18 cellular contexts compared by ENCODE assay signal in genomic region chr9:101514056-101514455, GRCh38. TPM values are rescaled to one million over a fixed set of nuclear protein-coding genes. Genes with fewer than 3 reads are reported as not detected.
DNase-seq lines count a peak whose midpoint lies in the region; ATAC-seq and TF ChIP-seq lines count a peak whose summit lies in the region.
"Had no signal": no experiment of that assay in that cellular context is flagged by ENCODE, and none has a peak within 500 bp of the region (broad histone marks: within the 10 kb centered on the region; RNA-seq: fewer than 3 reads in every experiment).

No MANE protein-coding gene starts in this region.

- TF ChIP-seq CTCF in RWPE2 (IDR thresholded peaks at IDR 0.05; ENCODE audit: poor library complexity, severe bottlenecking): no peak
- no peak for TF ChIP-seq CTCF in epithelial cell of proximal tubule (conservative IDR thresholded peaks at IDR 0.05; ENCODE audit: low read depth, low read length)
- no peak for TF ChIP-seq CTCF in Calu3 (IDR thresholded peaks at IDR 0.05; ENCODE audit: unreplicated experiment)

- CTCF ChIA-PET in Calu3 (lab: Charles Lee): no interaction called here

- H2BK120ac ChIP-seq in mesendoderm (ENCODE audit: low read depth, low read length): no peak overlapping the region

- H3K9me3 Mint-ChIP-seq in Calu3 (ENCODE audit: low read depth, unreplicated experiment): no peaks in the 10 kb centered on the region
- H3K9me3 Mint-ChIP-seq: activated naive CD4-positive, alpha-beta T cell treated with anti-CD3 and anti-CD28 coated beads for 36 hours had no signal

- no peak overlapping the region for H3K4me3 Mint-ChIP-seq in Calu3 (ENCODE audit: low read depth, unreplicated experiment)
- H3K4me3 Mint-ChIP-seq: activated naive CD4-positive, alpha-beta T cell treated with anti-CD3 and anti-CD28 coated beads for 36 hours; B cell had no signal

- H3K4me3 ChIP-seq in RWPE2 (ENCODE audit: severe bottlenecking) (no peak overlapping the region), epithelial cell of proximal tubule (ENCODE audit: low read depth, low read length) (no peak overlapping the region), mesendoderm (ENCODE audit: low read length) (no peak overlapping the region)
- H3K4me3 ChIP-seq: HAP-1, spleen had no signal

- H3K36me3 ChIP-seq in RWPE2 (ENCODE audit: low read depth) (no peaks in the 10 kb centered on the region), mesendoderm (ENCODE audit: control insufficient read depth, insufficient read depth, low read length) (no peaks in the 10 kb centered on the region)
- H3K36me3 ChIP-seq: HAP-1, neutrophil, spleen had no signal

- no TSS peak for BruUV-seq in Calu3 (replicated peaks; lab: Mats Ljungman, UMichigan)

- no peaks in the 10 kb centered on the region for H3K36me3 Mint-ChIP-seq in Calu3 (ENCODE audit: insufficient read depth, unreplicated experiment)

- H4K8ac ChIP-seq in mesendoderm (ENCODE audit: low read depth, low read length): no peak overlapping the region

- no peaks in the 10 kb centered on the region for H3K79me1 ChIP-seq in mesendoderm (ENCODE audit: low read length)

- H3K18ac ChIP-seq in mesendoderm (ENCODE audit: low read length): peak overlapping the region; percentile 91

- H2AK5ac ChIP-seq in mesendoderm (ENCODE audit: low read length): no peak overlapping the region

- H3K27me3 Mint-ChIP-seq in Calu3 (ENCODE audit: unreplicated experiment): no peaks in the 10 kb centered on the region

- H2BK15ac ChIP-seq in mesendoderm (replicated peaks; ENCODE audit: low read depth): no peak overlapping the region

- H3K27ac Mint-ChIP-seq in Calu3 (ENCODE audit: unreplicated experiment): no peak overlapping the region
- H3K27ac Mint-ChIP-seq: activated naive CD4-positive, alpha-beta T cell treated with anti-CD3 and anti-CD28 coated beads for 36 hours; B cell had no signal

- DNase-seq in EH (ENCODE audit: low read depth) (peak; percentile 92), RWPE2 (ENCODE audit: low spot score) (no peak), epithelial cell of proximal tubule (ENCODE audit: low read depth) (peak; percentile 13), mesendoderm (peak; percentile 38), Calu3 (no peak), putamen (ENCODE audit: low spot score) (no peak)
- DNase-seq in activated CD4-positive, alpha-beta T cell treated with anti-CD3 and anti-CD28 coated beads, Interleukin-2, amount 50 U/mL, for 4 hours: no peak
- DNase-seq: activated CD4-positive, CD25-positive, alpha-beta regulatory T cell; activated CD8-positive, alpha-beta memory T cell treated with anti-CD3 and anti-CD28 coated beads, Interleukin-2, amount 50 U/mL, for 4 hours; activated naive CD4-positive, alpha-beta T cell treated with anti-CD3 and anti-CD28 coated beads for 36 hours; cerebellar nuclear complex; KBM-7; NCI-H1436 treated with DMSO at 0.1 percent for 48 hours; spleen had no signal

- no peak overlapping the region for H3K27ac ChIP-seq in RWPE2 (ENCODE audit: poor library complexity, severe bottlenecking)
- no peak overlapping the region for H3K27ac ChIP-seq in mesendoderm (ENCODE audit: low read depth, low read length)
- H3K27ac ChIP-seq: neutrophil, spleen had no signal

- peak; percentile 64; the same call in 2 of the 3 replicates for ATAC-seq in RWPE2 (ENCODE audit: low read depth)
- ATAC-seq in GM18873 (IDR thresholded peaks at IDR 0.05; ENCODE audit: low FRiP score, unreplicated experiment): no peak

- WGBS in mesendoderm (ENCODE audit: extremely low coverage, insufficient coverage, low lambda C conversion rate): no CpG with 5 or more reads among the region's 2 CpGs

- H3K56ac ChIP-seq in mesendoderm (ENCODE audit: low read length): no peak overlapping the region

- H3K79me2 ChIP-seq in mesendoderm (ENCODE audit: control insufficient read depth, insufficient read depth, low read length): no peaks in the 10 kb centered on the region

- H3K4me2 ChIP-seq in mesendoderm (ENCODE audit: low read length): no peak overlapping the region

- H3K27me3 ChIP-seq in RWPE2 (ENCODE audit: insufficient read depth, poor library complexity, severe bottlenecking) (no peaks in the 10 kb centered on the region), mesendoderm (ENCODE audit: insufficient read depth, low read length, poor library complexity) (no peaks in the 10 kb centered on the region)
- H3K27me3 ChIP-seq: spleen had no signal

- H3K4ac ChIP-seq in mesendoderm (ENCODE audit: low read depth, low read length): no peak overlapping the region

- no peak overlapping the region for H2BK5ac ChIP-seq in mesendoderm (ENCODE audit: low read length)

- H3K4me1 Mint-ChIP-seq in Calu3 (ENCODE audit: low read depth, unreplicated experiment): peaks cover 20% of the 10 kb centered on the region
- H3K4me1 Mint-ChIP-seq: B cell had no signal

- H3K9me3 ChIP-seq in RWPE2 (ENCODE audit: severe bottlenecking): no peaks in the 10 kb centered on the region
- H3K9me3 ChIP-seq: HAP-1, neutrophil had no signal

- intact Hi-C loops in Calu3 (cut with micrococcal nuclease; ENCODE audit: unreplicated experiment): no loop called here

- no peak overlapping the region for H3K9ac ChIP-seq in mesendoderm (ENCODE audit: low read length)

- no peak overlapping the region for H3K23ac ChIP-seq in mesendoderm (ENCODE audit: low read length)

- H4K5ac ChIP-seq in mesendoderm (ENCODE audit: low read length): no peak overlapping the region

- H3K4me1 ChIP-seq in RWPE2 (ENCODE audit: insufficient read depth, poor library complexity, severe bottlenecking) (no peaks in the 10 kb centered on the region), mesendoderm (ENCODE audit: control insufficient read depth, low read depth, low read length) (peaks cover 4% of the 10 kb centered on the region)
- H3K4me1 ChIP-seq: HAP-1, spleen had no signal

RNA-seq across cellular contexts. Expression of gene RNF20, which starts 19.6 kb away (rescaled TPM):
- total RNA-seq in epithelial cell of proximal tubule (17.3 and 23.1 TPM in 2 replicates), Calu3 (2022) (30.5 and 34.4 TPM in 2 replicates)
- 45.3 TPM for polyA plus RNA-seq in mesendoderm (2013, experiment 1 of 2)
- 47.8 TPM for polyA plus RNA-seq in mesendoderm (2013, experiment 2 of 2)

Comparison
In these comparisons a context has a peak if more than half of its experiments do, and no peak if none do; other contexts are left out.
1. DNase-seq: peak in EH (single experiment), epithelial cell of proximal tubule (single experiment) and mesendoderm (single experiment); none in RWPE2 (single experiment), Calu3 (single experiment), putamen (single experiment) and activated CD4-positive, alpha-beta T cell treated with anti-CD3 and anti-CD28 coated beads, Interleukin-2, amount 50 U/mL, for 4 hours (0 of 2).